In genomic region chr10:29628912-29629526, GRCh38 we compare ENCODE assay signal across 26 cellular contexts. TPM values are rescaled to one million over a fixed set of nuclear protein-coding genes. Genes with fewer than 3 reads are reported as not detected.
DNase-seq lines count a peak whose midpoint lies in the region; ATAC-seq and TF ChIP-seq lines count a peak whose summit lies in the region.
"Had no signal": no experiment of that assay in that cellular context is flagged by ENCODE, and none has a peak within 500 bp of the region (broad histone marks: within the 10 kb centered on the region; RNA-seq: fewer than 3 reads in every experiment).

No MANE protein-coding gene starts in this region.

- POLR2A ChIA-PET in MCF 10A (lab: Yijun Ruan, JAX), result interaction anchor here (1.8 kb wide), 1 partner anchor 211 kb away, joined by 5 read pairs; no protein-coding TSS in a partner anchor
- POLR2A ChIA-PET in activated CD8-positive, alpha-beta T cell treated with anti-CD3 and anti-CD28 coated beads for 36 hours (lab: Charles Lee), result no interaction called here

- H3K4me3 ChIP-seq in breast epithelium (no peak overlapping the region), coronary artery (peak overlapping the region; percentile 0), trophoblast cell (ENCODE audit: low read depth, low read length) (no peak overlapping the region), upper lobe of right lung (no peak overlapping the region)
- H3K4me3 ChIP-seq: A549, colonic mucosa, suprapubic skin had no signal

- peaks cover 12% of the 10 kb centered on the region for H3K36me3 Mint-ChIP-seq in MCF 10A (ENCODE audit: insufficient read depth, unreplicated experiment)
- no peaks in the 10 kb centered on the region for H3K36me3 Mint-ChIP-seq in activated CD8-positive, alpha-beta T cell treated with anti-CD3 and anti-CD28 coated beads for 36 hours (ENCODE audit: low read depth)
- H3K36me3 Mint-ChIP-seq: activated CD4-positive, alpha-beta memory T cell treated with anti-CD3 and anti-CD28 coated beads for 36 hours had no signal

- DNase-seq in breast epithelium (ENCODE audit: low spot score in 2 of 2) (peak in 1 of 2 donors; percentile 12), MCF 10A (ENCODE audit: unreplicated experiment) (no peak), coronary artery (ENCODE audit: low spot score) (no peak), trophoblast cell (no peak), upper lobe of right lung (no peak), GM20000 (ENCODE audit: low spot score) (no peak)
- no peak for DNase-seq in activated CD8-positive, alpha-beta T cell treated with anti-CD3 and anti-CD28 coated beads for 36 hours
- DNase-seq: activated CD4-positive, alpha-beta memory T cell treated with anti-CD3 and anti-CD28 coated beads for 36 hours; activated naive CD4-positive, alpha-beta T cell treated with anti-CD3 and anti-CD28 coated beads for 36 hours; activated T-cell treated with anti-CD3 and anti-CD28 coated beads, Interleukin-2, amount 50 U/mL, for 24 hours; aorta; colonic mucosa; DMS 273 treated with DMSO at 0.1 percent for 48 hours; GDM1; HCEC 1CT; hypothalamus; islet precursor cell; mesendoderm; NCI-H1436; NCI-H2171; NCI-H526 treated with DMSO at 0.1 percent for 48 hours; SIG-M5; T-helper 1 cell had no signal

- no peaks in the 10 kb centered on the region for H3K9me3 Mint-ChIP-seq in MCF 10A (ENCODE audit: unreplicated experiment)
- H3K9me3 Mint-ChIP-seq in activated CD8-positive, alpha-beta T cell treated with anti-CD3 and anti-CD28 coated beads for 36 hours, result no peaks in the 10 kb centered on the region
- H3K9me3 Mint-ChIP-seq: activated CD4-positive, alpha-beta memory T cell treated with anti-CD3 and anti-CD28 coated beads for 36 hours; activated naive CD4-positive, alpha-beta T cell treated with anti-CD3 and anti-CD28 coated beads for 36 hours; activated T-cell treated with anti-CD3 and anti-CD28 coated beads, Interleukin-2, amount 50 U/mL, for 24 hours had no signal

- H3K4ac ChIP-seq in trophoblast cell (ENCODE audit: low read depth, low read length), result no peak overlapping the region

- no peaks in the 10 kb centered on the region for H3K79me1 ChIP-seq in trophoblast cell (ENCODE audit: low read length)

- no peak for ATAC-seq in upper lobe of right lung
- ATAC-seq in activated CD8-positive, alpha-beta T cell treated with anti-CD3 and anti-CD28 coated beads for 36 hours, result no peak
- ATAC-seq in GM18502 (IDR thresholded peaks at IDR 0.05; ENCODE audit: poor library complexity, unreplicated experiment), result no peak
- ATAC-seq: A549 had no signal

- no peak overlapping the region for H3K4me2 ChIP-seq in trophoblast cell (ENCODE audit: low read length)

- BruUV-seq in MCF 10A (replicated peaks; lab: Mats Ljungman, UMichigan), result no TSS peak

- no peak overlapping the region for H2BK120ac ChIP-seq in trophoblast cell (ENCODE audit: insufficient read depth, low read length, poor library complexity)

- H3K18ac ChIP-seq in trophoblast cell (ENCODE audit: low read length), result no peak overlapping the region

- no peaks in the 10 kb centered on the region for H3K27me3 Mint-ChIP-seq in MCF 10A (ENCODE audit: insufficient read depth, unreplicated experiment)
- H3K27me3 Mint-ChIP-seq in activated CD8-positive, alpha-beta T cell treated with anti-CD3 and anti-CD28 coated beads for 36 hours, result peaks cover 1% of the 10 kb centered on the region
- H3K27me3 Mint-ChIP-seq: activated CD4-positive, alpha-beta memory T cell treated with anti-CD3 and anti-CD28 coated beads for 36 hours; activated T-cell treated with anti-CD3 and anti-CD28 coated beads, Interleukin-2, amount 50 U/mL, for 24 hours had no signal

- H3K27ac Mint-ChIP-seq in MCF 10A (ENCODE audit: low read depth, unreplicated experiment), result no peak overlapping the region
- H3K27ac Mint-ChIP-seq in activated CD8-positive, alpha-beta T cell treated with anti-CD3 and anti-CD28 coated beads for 36 hours, result no peak overlapping the region
- H3K27ac Mint-ChIP-seq: activated CD4-positive, alpha-beta memory T cell treated with anti-CD3 and anti-CD28 coated beads for 36 hours; activated naive CD4-positive, alpha-beta T cell treated with anti-CD3 and anti-CD28 coated beads for 36 hours; activated T-cell treated with anti-CD3 and anti-CD28 coated beads, Interleukin-2, amount 50 U/mL, for 24 hours had no signal

- H3K4me1 ChIP-seq in breast epithelium (no peaks in the 10 kb centered on the region), trophoblast cell (ENCODE audit: control insufficient read depth in 1 of 2, insufficient read depth in 2 of 2, low read length in 2 of 2) (no peaks in the 10 kb centered on the region), upper lobe of right lung (peaks cover 35% of the 10 kb centered on the region)

- no peak for TF ChIP-seq CTCF in breast epithelium (IDR thresholded peaks at IDR 0.05)
- no peak for TF ChIP-seq CTCF in MCF 10A (IDR thresholded peaks at IDR 0.05; ENCODE audit: unreplicated experiment)
- no peak for TF ChIP-seq CTCF in coronary artery (IDR thresholded peaks at IDR 0.05)
- TF ChIP-seq CTCF in upper lobe of right lung (IDR thresholded peaks at IDR 0.05), result no peak
- TF ChIP-seq CTCF in GM20000 (IDR thresholded peaks at IDR 0.05; ENCODE audit: extremely low read depth, missing control alignments), result no peak
- TF ChIP-seq CTCF in activated CD8-positive, alpha-beta T cell treated with anti-CD3 and anti-CD28 coated beads for 36 hours (IDR thresholded peaks at IDR 0.05), result no peak

- H3K23ac ChIP-seq in trophoblast cell (ENCODE audit: low read length), result no peak overlapping the region

- H3K4me3 Mint-ChIP-seq in MCF 10A (ENCODE audit: unreplicated experiment), result no peak overlapping the region
- H3K4me3 Mint-ChIP-seq in activated CD8-positive, alpha-beta T cell treated with anti-CD3 and anti-CD28 coated beads for 36 hours, result no peak overlapping the region
- H3K4me3 Mint-ChIP-seq: activated CD4-positive, alpha-beta memory T cell treated with anti-CD3 and anti-CD28 coated beads for 36 hours; activated naive CD4-positive, alpha-beta T cell treated with anti-CD3 and anti-CD28 coated beads for 36 hours; activated T-cell treated with anti-CD3 and anti-CD28 coated beads, Interleukin-2, amount 50 U/mL, for 24 hours had no signal

- WGBS in trophoblast cell (ENCODE audit: extremely low coverage, insufficient coverage, insufficient read length), result no CpG with 5 or more reads among the region's 12 CpGs

- intact Hi-C loops in breast epithelium (cut with DNase I; ENCODE audit: low total_unique reads) (no loop called here), MCF 10A (cut with micrococcal nuclease) (no loop called here), upper lobe of right lung (cut with DNase I) (no loop called here)
- intact Hi-C loops in activated CD8-positive, alpha-beta T cell treated with anti-CD3 and anti-CD28 coated beads for 36 hours (cut with micrococcal nuclease), result no loop called here

- H3K27me3 ChIP-seq in breast epithelium, result no peaks in the 10 kb centered on the region
- no peaks in the 10 kb centered on the region for H3K27me3 ChIP-seq in trophoblast cell (ENCODE audit: insufficient read depth, low read length)
- no peaks in the 10 kb centered on the region for H3K27me3 ChIP-seq in upper lobe of right lung
- H3K27me3 ChIP-seq: colonic mucosa, suprapubic skin had no signal

- no peak overlapping the region for H2BK5ac ChIP-seq in trophoblast cell (ENCODE audit: low read depth, low read length, poor library complexity)

- H3K9ac ChIP-seq in trophoblast cell (ENCODE audit: low read length), result no peak overlapping the region

- H3K27ac ChIP-seq in breast epithelium, result peak overlapping the region; percentile 15 to 40
- peak overlapping the region; percentile 26 to 66 for H3K27ac ChIP-seq in coronary artery
- no peak overlapping the region for H3K27ac ChIP-seq in trophoblast cell (ENCODE audit: low read depth, low read length)
- peak overlapping the region; percentile 1 for H3K27ac ChIP-seq in upper lobe of right lung
- H3K27ac ChIP-seq: A549, colonic mucosa, suprapubic skin had no signal

- H2BK12ac ChIP-seq in trophoblast cell (ENCODE audit: low read length), result peak overlapping the region; percentile 38

- H3K9me3 ChIP-seq in breast epithelium (no peaks in the 10 kb centered on the region), trophoblast cell (ENCODE audit: insufficient read depth, low read depth, low read length) (no peaks in the 10 kb centered on the region), upper lobe of right lung (no peaks in the 10 kb centered on the region)
- H3K9me3 ChIP-seq: A549, colonic mucosa, suprapubic skin had no signal

- H3K14ac ChIP-seq in trophoblast cell (ENCODE audit: low read length), result no peak overlapping the region

- H3K4me1 Mint-ChIP-seq in MCF 10A (ENCODE audit: insufficient read depth, unreplicated experiment), result peaks cover 32% of the 10 kb centered on the region
- H3K4me1 Mint-ChIP-seq in activated CD8-positive, alpha-beta T cell treated with anti-CD3 and anti-CD28 coated beads for 36 hours (ENCODE audit: low read depth), result peaks cover 15% of the 10 kb centered on the region

- H3K36me3 ChIP-seq in breast epithelium (no peaks in the 10 kb centered on the region), trophoblast cell (ENCODE audit: control insufficient read depth in 1 of 2, insufficient read depth in 2 of 2, low read length in 2 of 2) (no peaks in the 10 kb centered on the region), upper lobe of right lung (no peaks in the 10 kb centered on the region)
- H3K36me3 ChIP-seq: colonic mucosa, suprapubic skin had no signal

- no peaks in the 10 kb centered on the region for H3K79me2 ChIP-seq in trophoblast cell (ENCODE audit: control insufficient read depth, insufficient read depth, low read length, poor library complexity)

- no peak for TF ChIP-seq POLR2A in breast epithelium (IDR thresholded peaks at IDR 0.05)

- H4K12ac ChIP-seq in trophoblast cell (ENCODE audit: low read depth, low read length), result no peak overlapping the region

- CTCF ChIA-PET in MCF 10A (lab: Yijun Ruan, JAX), result interaction anchor here (0.6 to 0.7 kb wide), 2 partner anchors 92 to 369 kb away, joined by 3 to 4 read pairs; no protein-coding TSS in a partner anchor
- CTCF ChIA-PET in activated CD8-positive, alpha-beta T cell treated with anti-CD3 and anti-CD28 coated beads for 36 hours (lab: Charles Lee), result no interaction called here

- no peak overlapping the region for H2AFZ ChIP-seq in trophoblast cell (ENCODE audit: insufficient read depth, low read length, poor library complexity)

- H2AK5ac ChIP-seq in trophoblast cell (ENCODE audit: low read length), result no peak overlapping the region

- no peak overlapping the region for H4K8ac ChIP-seq in trophoblast cell (ENCODE audit: low read depth, low read length)

- H4K91ac ChIP-seq in trophoblast cell (ENCODE audit: low read depth, low read length), result no peak overlapping the region

RNA-seq across cellular contexts. Expression of gene SVIL, which starts 5.8 kb away (rescaled TPM):
- 10 to 100 TPM; 25.8 to 69.5 (median 60.6) TPM for total RNA-seq in breast epithelium
- 43.3 and 51.9 TPM in 2 replicates for total RNA-seq in MCF 10A (2022)
- 25.1 and 25.3 TPM in 2 replicates for polyA plus RNA-seq in trophoblast cell (2013)
- total RNA-seq in upper lobe of right lung, result 106 TPM
- 1 to 10 TPM; 7.9 to 8.9 TPM for total RNA-seq in activated CD8-positive, alpha-beta T cell treated with anti-CD3 and anti-CD28 coated beads for 36 hours
